ENCODE assay signal across 30 cellular contexts in genomic region chr9:4221936-4222335, GRCh38.
"Had no signal": no experiment of that assay in that cellular context is flagged by ENCODE, and none has a peak within 500 bp of the region (broad histone marks: within the 10 kb centered on the region; RNA-seq: fewer than 3 reads in every experiment).

No MANE protein-coding gene starts in this region.

- H2AFZ ChIP-seq: hepatocyte had no signal

- H3K9me3 ChIP-seq: ascending aorta, gastrocnemius medialis, thoracic aorta, upper lobe of left lung, vagina had no signal

- ATAC-seq: gastrocnemius medialis; natural killer cell treated with Interleukin-12 subunit alpha and Interleukin-12 subunit beta and Interleukin-15 and Interleukin-18, amount 100 ng/mL, for 72 hours; sciatic nerve; stimulated activated naive CD8-positive, alpha-beta T cell treated with anti-CD3 and anti-CD28 coated beads, Interleukin-15, Interleukin-2, amounts not matched to agents 100 U/mL and 50 U/mL, for 24 hours had no signal

- H3K36me3 Mint-ChIP-seq: activated CD4-positive, alpha-beta memory T cell treated with anti-CD3 and anti-CD28 coated beads for 36 hours; activated naive CD4-positive, alpha-beta T cell treated with anti-CD3 and anti-CD28 coated beads, Interleukin-2, amount 10 ng/mL, durations not matched to agents 7 days and 5 days; activated naive CD8-positive, alpha-beta T cell treated with anti-CD3 and anti-CD28 coated beads, Interleukin-2, amount 10 ng/mL, durations not matched to agents 7 days and 5 days; memory B cell; natural killer cell treated with Interleukin-12 subunit alpha and Interleukin-12 subunit beta and Interleukin-15 and Interleukin-18, amount 100 ng/mL, for 72 hours had no signal

- H3K4me1 ChIP-seq: ascending aorta, gastrocnemius medialis, vagina had no signal

- H3K4me1 Mint-ChIP-seq: activated naive CD4-positive, alpha-beta T cell treated with anti-CD3 and anti-CD28 coated beads, Interleukin-2, amount 10 ng/mL, durations not matched to agents 7 days and 5 days; memory B cell had no signal

- H3K9me3 Mint-ChIP-seq: activated CD4-positive, alpha-beta memory T cell treated with anti-CD3 and anti-CD28 coated beads for 36 hours; activated CD4-positive, alpha-beta T cell treated with anti-CD3 and anti-CD28 coated beads, Interleukin-2, amount 10 ng/mL, durations not matched to agents 24 days and 14 days; activated naive CD4-positive, alpha-beta T cell treated with anti-CD3 and anti-CD28 coated beads, Interleukin-2, amount 10 ng/mL, durations not matched to agents 7 days and 5 days; memory B cell had no signal

- H3K27me3 Mint-ChIP-seq: activated naive CD4-positive, alpha-beta T cell treated with anti-CD3 and anti-CD28 coated beads, Interleukin-2, amount 10 ng/mL, durations not matched to agents 7 days and 5 days had no signal

- H3K4me3 ChIP-seq: ascending aorta, coronary artery, dorsolateral prefrontal cortex, gastrocnemius medialis, hepatocyte, skin epidermis, thoracic aorta, upper lobe of left lung, vagina had no signal

- H3K4me3 Mint-ChIP-seq: activated CD4-positive, alpha-beta memory T cell treated with anti-CD3 and anti-CD28 coated beads for 36 hours; activated CD4-positive, alpha-beta T cell treated with anti-CD3 and anti-CD28 coated beads, Interleukin-2, amount 10 ng/mL, durations not matched to agents 24 days and 14 days; activated naive CD4-positive, alpha-beta T cell treated with anti-CD3 and anti-CD28 coated beads, Interleukin-2, amount 10 ng/mL, durations not matched to agents 7 days and 5 days; activated naive CD8-positive, alpha-beta T cell treated with anti-CD3 and anti-CD28 coated beads, Interleukin-2, amount 10 ng/mL, durations not matched to agents 7 days and 5 days; activated T-helper 1 cell treated with anti-CD3 and anti-CD28 coated beads, Interleukin-12 subunit alpha, Interleukin-12 subunit beta, Interleukin-2, Interleukin-4 antibody, amounts not matched to agents 30 ng/mL and 10 ng/mL and 1 ng/mL, durations not matched to agents 14 hours and 24 hours and 36 hours; memory B cell; natural killer cell treated with Interleukin-12 subunit alpha and Interleukin-12 subunit beta and Interleukin-15 and Interleukin-18, amount 100 ng/mL, for 72 hours; T-helper 1 cell treated with Interleukin-12 subunit alpha and Interleukin-12 subunit beta and Interleukin-4 antibody, amounts not matched to agents 30 μg/mL and 1 μg/mL, for 36 hours had no signal

- DNase-seq: activated CD4-positive, alpha-beta memory T cell treated with anti-CD3 and anti-CD28 coated beads for 36 hours; activated CD4-positive, alpha-beta T cell treated with anti-CD3 and anti-CD28 coated beads, Interleukin-2, amount 10 ng/mL, durations not matched to agents 24 days and 14 days; activated CD4-positive, CD25-positive, alpha-beta regulatory T cell treated with anti-CD3 and anti-CD28 coated beads, Interleukin-2, amount 50 U/mL, for 72 hours; activated CD8-positive, alpha-beta memory T cell treated with anti-CD3 and anti-CD28 coated beads, Interleukin-2, amount 50 U/mL, for 4 hours; activated effector memory CD4-positive, alpha-beta T cell treated with anti-CD3 and anti-CD28 coated beads, Interleukin-2, amount 50 U/mL, for 16 hours; activated naive CD4-positive, alpha-beta T cell treated with anti-CD3 and anti-CD28 coated beads, Interleukin-2, amount 10 ng/mL, durations not matched to agents 7 days and 5 days; activated naive CD8-positive, alpha-beta T cell treated with anti-CD3 and anti-CD28 coated beads, Interleukin-2, amount 10 ng/mL, durations not matched to agents 7 days and 5 days; activated T-cell treated with anti-CD3 and anti-CD28 coated beads, Interleukin-2, amount 50 U/mL, for 1 hour; brain microvascular endothelial cell; dorsolateral prefrontal cortex; effector memory CD4-positive, alpha-beta T cell; gastrocnemius medialis; islet precursor cell; left cardiac atrium; stimulated activated CD4-positive, alpha-beta T cell treated with anti-CD3 and anti-CD28 coated beads, Interleukin-12 subunit alpha, Interleukin-12 subunit beta, amount 100 ng/mL, for 4 hours; stimulated activated CD4-positive, alpha-beta T cell treated with anti-CD3 and anti-CD28 coated beads, Interleukin-4, amount 100 ng/mL, for 1 hour; stimulated activated naive CD8-positive, alpha-beta T cell treated with anti-CD3 and anti-CD28 coated beads, Interleukin-15, Interleukin-2, amounts not matched to agents 100 U/mL and 50 U/mL, for 24 hours; T-helper 9 cell; upper lobe of left lung had no signal

- H3K36me3 ChIP-seq: ascending aorta, brain microvascular endothelial cell, thoracic aorta, upper lobe of left lung, vagina had no signal

- H3K27me3 ChIP-seq: ascending aorta, brain microvascular endothelial cell, dorsolateral prefrontal cortex, gastrocnemius medialis, hepatocyte, upper lobe of left lung, vagina had no signal

- H3K27ac Mint-ChIP-seq: activated CD4-positive, alpha-beta memory T cell treated with anti-CD3 and anti-CD28 coated beads for 36 hours; activated CD4-positive, alpha-beta T cell treated with anti-CD3 and anti-CD28 coated beads, Interleukin-2, amount 10 ng/mL, durations not matched to agents 24 days and 14 days; activated naive CD4-positive, alpha-beta T cell treated with anti-CD3 and anti-CD28 coated beads, Interleukin-2, amount 10 ng/mL, durations not matched to agents 7 days and 5 days; activated naive CD8-positive, alpha-beta T cell treated with anti-CD3 and anti-CD28 coated beads, Interleukin-2, amount 10 ng/mL, durations not matched to agents 7 days and 5 days; activated T-helper 1 cell treated with anti-CD3 and anti-CD28 coated beads, Interleukin-12 subunit alpha, Interleukin-12 subunit beta, Interleukin-2, Interleukin-4 antibody, amounts not matched to agents 30 ng/mL and 10 ng/mL and 1 ng/mL, durations not matched to agents 14 hours and 24 hours and 36 hours; memory B cell; natural killer cell treated with Interleukin-12 subunit alpha and Interleukin-12 subunit beta and Interleukin-15 and Interleukin-18, amount 100 ng/mL, for 72 hours; T-helper 1 cell treated with Interleukin-12 subunit alpha and Interleukin-12 subunit beta and Interleukin-4 antibody, amounts not matched to agents 30 μg/mL and 1 μg/mL, for 36 hours had no signal

- H3K27ac ChIP-seq: ascending aorta, brain microvascular endothelial cell, coronary artery, dorsolateral prefrontal cortex, gastrocnemius medialis, thoracic aorta, upper lobe of left lung, vagina had no signal

- H3K4me2 ChIP-seq: hepatocyte had no signal
